ENCODE assay signal across 23 cellular contexts in genomic region chr13:112959701-112960542, GRCh38. TPM values are rescaled to one million over a fixed set of nuclear protein-coding genes. Genes with fewer than 3 reads are reported as not detected.
DNase-seq lines count a peak whose midpoint lies in the region; ATAC-seq, FAIRE-seq and TF ChIP-seq lines count a peak whose summit lies in the region.
"Had no signal": no experiment of that assay in that cellular context is flagged by ENCODE, and none has a peak within 500 bp of the region (broad histone marks: within the 10 kb centered on the region; RNA-seq: fewer than 3 reads in every experiment).

No MANE protein-coding gene starts in this region.

- no peaks in the 10 kb centered on the region for H3K36me3 ChIP-seq in right lobe of liver
- H3K36me3 ChIP-seq in gastrocnemius medialis: no peaks in the 10 kb centered on the region
- H3K36me3 ChIP-seq: ascending aorta, transverse colon had no signal

- H3K4me1 ChIP-seq in right lobe of liver: no peaks in the 10 kb centered on the region
- H3K4me1 ChIP-seq in gastrocnemius medialis: peaks cover 0 to 11% of the 10 kb centered on the region in 2 donors
- H3K4me1 ChIP-seq: ascending aorta, transverse colon had no signal

- intact Hi-C loops in Right ventricle myocardium superior (cut with DNase I): no loop called here
- intact Hi-C loops in left cardiac atrium (cut with DNase I): no loop called here
- intact Hi-C loops in right lobe of liver (cut with DNase I): no loop called here
- intact Hi-C loops in gastrocnemius medialis (cut with DNase I; ENCODE audit: low total_unique reads): no loop called here

- H3K27me3 ChIP-seq in right lobe of liver: no peaks in the 10 kb centered on the region
- H3K27me3 ChIP-seq in gastrocnemius medialis: peaks cover 0 to 3% (median 2%) of the 10 kb centered on the region in 3 donors
- H3K27me3 ChIP-seq: ascending aorta, hepatocyte, transverse colon had no signal

- in situ Hi-C loops in gastrocnemius medialis (cut with MboI; ENCODE audit: low sequenced_read_pairs in 4 of 4): no loop called here

- TF ChIP-seq CTCF in right lobe of liver (IDR thresholded peaks at IDR 0.05) (no peak), gastrocnemius medialis (IDR thresholded peaks at IDR 0.05 in 4 of 5, conservative IDR thresholded peaks at IDR 0.05 in 1 of 5) (no peak)

- H3K27ac ChIP-seq in right lobe of liver: no peak overlapping the region
- H3K27ac ChIP-seq in gastrocnemius medialis: peak overlapping the region; percentile 59 to 77 (median 70)
- H3K27ac ChIP-seq: hepatocyte, transverse colon, VCaP had no signal

- H3K9me3 ChIP-seq in right lobe of liver (no peaks in the 10 kb centered on the region), gastrocnemius medialis (no peaks in the 10 kb centered on the region)
- H3K9me3 ChIP-seq: ascending aorta, transverse colon had no signal

- H3K4me3 ChIP-seq in right lobe of liver (no peak overlapping the region), gastrocnemius medialis (no peak overlapping the region)
- H3K4me3 ChIP-seq: ascending aorta, hepatocyte, transverse colon had no signal

- FAIRE-seq in HTR-8/SVneo (lab: Jason Lieb, UNC): no peak
- FAIRE-seq in GM12891 (lab: Jason Lieb, UNC): no peak
- FAIRE-seq: D721Med, G401.6, GM19239, H54, islet of Langerhans had no signal

- ATAC-seq in Right ventricle myocardium superior (ENCODE audit: poor library complexity) (no peak), left cardiac atrium (no peak), right lobe of liver (no peak), gastrocnemius medialis (no peak), HG03432 (IDR thresholded peaks at IDR 0.05; ENCODE audit: unreplicated experiment) (no peak)
- ATAC-seq: stimulated activated memory B cell treated with anti-CD40 and anti-IgM and Interleukin-4, amounts not matched to agents 10 μg/mL and 1 μg/mL and 100 μg/mL, for 72 hours had no signal

- TF ChIP-seq POLR2A in right lobe of liver (IDR thresholded peaks at IDR 0.05) (no peak), gastrocnemius medialis (IDR thresholded peaks at IDR 0.05) (no peak), GM12891 (IDR thresholded peaks at IDR 0.05; ENCODE audit: low read depth, low read length) (no peak)

- DNase-seq in Right ventricle myocardium superior (peak; percentile 22), left cardiac atrium (no peak), right lobe of liver (peak in 2 of 3 donors; percentile 10 to 39), gastrocnemius medialis (no peak), HTR-8/SVneo (ENCODE audit: insufficient read length, low spot score) (no peak), GM12891 (ENCODE audit: insufficient read length, low spot score) (no peak), DMS 273 treated with DMSO at 0.1 percent for 48 hours (lab: John Stamatoyannopoulos, UW) (no peak)
- DNase-seq: activated CD4-positive, alpha-beta T cell treated with anti-CD3 and anti-CD28 coated beads, Interleukin-2, amount 50 U/mL, for 48 hours; activated naive CD4-positive, alpha-beta T cell treated with Interleukin-2 at 50 U/mL for 16 hours; NCI-H1417; nephron progenitor cell; SIG-M5; transverse colon had no signal

- 79% methylated on average over 17 of the region's 30 CpGs for WGBS in right lobe of liver (ENCODE audit: insufficient coverage, low coverage, low lambda C conversion rate, missing lambda C conversion rate)

TF ChIP-seq in GM12891, 5 proteins besides CTCF, POLR2A, EP300 and RAD21:
- TF ChIP-seq SPI1 (IDR thresholded peaks at IDR 0.05; ENCODE audit: low read depth, low read length): no peak
- TF ChIP-seq POLR2AphosphoS5 (IDR thresholded peaks at IDR 0.05; ENCODE audit: low read depth, low read length): no peak
- TF ChIP-seq TAF1 (IDR thresholded peaks at IDR 0.05; ENCODE audit: low read depth, low read length): no peak
- no peak for TF ChIP-seq PAX5 (IDR thresholded peaks at IDR 0.05; ENCODE audit: insufficient read depth, low read length, severe bottlenecking)
- TF ChIP-seq POU2F2 (IDR thresholded peaks at IDR 0.05; ENCODE audit: low read depth, low read length): no peak

RNA-seq across cellular contexts. Expression of gene MCF2L, which starts 9.1 kb away (rescaled TPM):
- 38.1 TPM for total RNA-seq in Right ventricle myocardium superior
- 10 to 100 TPM; 39.1 to 41.6 TPM for total RNA-seq in left cardiac atrium
- total RNA-seq in right lobe of liver: 10 to 100 TPM in 5 of 6 experiments, 1 to 10 TPM in 1; 9.6 to 18.4 (median 11.7) TPM
- total RNA-seq in gastrocnemius medialis: 10 to 100 TPM; 16.1 to 21.2 (median 19.4) TPM
- polyA plus RNA-seq in GM12891 (2012; ENCODE audit: low read depth, missing spikeins): 1.2 TPM

Comparison
In these comparisons a context has a peak if more than half of its experiments do, and no peak if none do; other contexts are left out.
1. DNase-seq: peak in Right ventricle myocardium superior (single experiment) and right lobe of liver (2 of 3); none in left cardiac atrium (single experiment), gastrocnemius medialis (0 of 2), HTR-8/SVneo (single experiment), GM12891 (single experiment) and DMS 273 treated with DMSO at 0.1 percent for 48 hours (single experiment).
2. H3K27ac ChIP-seq: peak in gastrocnemius medialis (4 of 4); none in right lobe of liver (0 of 3).